In the genomic region with DNA sequence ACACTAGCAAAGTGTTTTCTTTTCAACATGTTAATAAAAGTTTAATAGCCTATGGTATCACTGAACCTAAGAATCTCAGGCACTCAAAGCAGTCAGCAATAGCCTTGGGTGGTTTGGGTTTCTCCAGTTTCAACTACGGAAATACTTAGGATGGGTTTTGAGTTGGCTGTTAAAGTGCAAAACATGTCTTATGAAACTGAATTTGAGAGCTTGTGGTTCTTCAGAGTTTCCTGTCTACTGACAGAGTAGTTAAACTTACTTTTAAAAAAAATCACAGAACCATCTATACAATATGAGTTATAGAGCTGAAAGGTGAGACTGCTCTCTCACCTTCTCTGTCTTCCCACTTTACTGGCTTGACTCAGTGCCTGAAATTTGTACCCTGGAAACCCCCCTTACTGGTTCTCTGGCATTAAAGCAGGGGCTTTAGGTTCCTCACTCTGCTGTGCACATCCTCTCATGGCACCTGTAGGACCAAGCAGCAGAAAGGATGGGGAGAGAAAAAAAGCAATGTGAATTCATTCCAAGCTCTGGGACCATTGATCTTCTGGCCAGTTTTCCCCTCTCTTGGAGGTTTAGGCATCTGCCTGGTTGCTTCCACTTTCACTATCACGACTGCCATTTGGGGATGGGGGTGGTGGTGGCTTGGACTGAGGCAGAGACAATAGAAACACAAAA, we compare ENCODE assay signal across 9 cellular contexts. TPM values are rescaled to one million over a fixed set of nuclear protein-coding genes. Genes with fewer than 3 reads are reported as not detected.
DNase-seq lines count a peak whose midpoint lies in the region; ATAC-seq and TF ChIP-seq lines count a peak whose summit lies in the region.
"Had no signal": no experiment of that assay in that cellular context is flagged by ENCODE, and none has a peak within 500 bp of the region (broad histone marks: within the 10 kb centered on the region; RNA-seq: fewer than 3 reads in every experiment).

No MANE protein-coding gene starts in this region.

- peak; percentile 17 for DNase-seq in activated CD4-positive, CD25-positive, alpha-beta regulatory T cell treated with anti-CD3 and anti-CD28 coated beads, Interleukin-2, amount 50 U/mL, for 16 hours (ENCODE audit: low read depth, low spot score)
- DNase-seq in activated CD4-positive, CD25-positive, alpha-beta regulatory T cell (lab: John Stamatoyannopoulos, UW), result no peak
- DNase-seq in RPMI7951 (ENCODE audit: low read depth) (peak; percentile 17), immature natural killer cell (peak; percentile 10 to 33 (median 19)), dorsolateral prefrontal cortex (no peak), H7 (no peak), colonic mucosa (no peak)

- H3K36me3 Mint-ChIP-seq in immature natural killer cell, result peaks cover 0 to 9% (median 7%) of the 10 kb centered on the region in 3 donors

- H3K4me1 Mint-ChIP-seq in immature natural killer cell, result peaks cover 15 to 18% of the 10 kb centered on the region in 2 donors

- H3K27ac ChIP-seq in dorsolateral prefrontal cortex, result no peak overlapping the region
- H3K27ac ChIP-seq in colonic mucosa, result no peak overlapping the region
- H3K27ac ChIP-seq: A549 had no signal

- no peak overlapping the region for H3K9ac ChIP-seq in colonic mucosa (ENCODE audit: low read depth in 2 of 2, low read length in 2 of 2)

- H3K36me3 ChIP-seq in H7 (replicated peaks; ENCODE audit: control insufficient read depth, insufficient read depth, low read length), result no peaks in the 10 kb centered on the region
- no peaks in the 10 kb centered on the region for H3K36me3 ChIP-seq in colonic mucosa

- H3K27me3 ChIP-seq in dorsolateral prefrontal cortex, result peaks cover 0 to 3% (median 0%) of the 10 kb centered on the region in 45 donors
- H3K27me3 ChIP-seq in H7 (ENCODE audit: control insufficient read depth, insufficient read depth, low read length), result no peaks in the 10 kb centered on the region
- no peaks in the 10 kb centered on the region for H3K27me3 ChIP-seq in colonic mucosa

- peak overlapping the region; percentile 31 to 91 (median 76) for H3K27ac Mint-ChIP-seq in immature natural killer cell

- intact Hi-C loops in dorsolateral prefrontal cortex (cut with DNase I) (no loop called here), colonic mucosa (cut with DNase I) (no loop called here)

- no peak for TF ChIP-seq CTCF in dorsolateral prefrontal cortex (IDR thresholded peaks at IDR 0.05 in 54 of 56, conservative IDR thresholded peaks at IDR 0.05 in 2 of 56; ENCODE audit: low read depth in 1 of 56, partially characterized antibody in 56 of 56)
- TF ChIP-seq CTCF in colonic mucosa (IDR thresholded peaks at IDR 0.05), result no peak

- H3K9me3 ChIP-seq in colonic mucosa, result no peaks in the 10 kb centered on the region
- H3K9me3 ChIP-seq: A549 had no signal

- H3K4me3 Mint-ChIP-seq in immature natural killer cell, result peak overlapping the region; percentile 65 to 74 (median 70)

- H3K27me3 Mint-ChIP-seq in immature natural killer cell (ENCODE audit: low read depth in 3 of 3), result peaks cover 0 to 3% (median 0%) of the 10 kb centered on the region in 3 donors

- H3K4me3 ChIP-seq in dorsolateral prefrontal cortex (peak overlapping the region in 3 of 59 donors; percentile 9 to 26 (median 10)), H7 (ENCODE audit: insufficient read depth, low read depth, low read length) (no peak overlapping the region), colonic mucosa (no peak overlapping the region)
- H3K4me3 ChIP-seq: A549 had no signal

- peak; percentile 97 for ATAC-seq in HG02678 (IDR thresholded peaks at IDR 0.05; ENCODE audit: unreplicated experiment)
- ATAC-seq: A549 had no signal

- H3K9me3 Mint-ChIP-seq in immature natural killer cell, result peaks cover 0 to 14% (median 8%) of the 10 kb centered on the region in 6 donors

- H3K4me1 ChIP-seq in colonic mucosa, result no peaks in the 10 kb centered on the region
- H3K4me1 ChIP-seq: A549 had no signal

RNA-seq across cellular contexts. Expression of a gene that starts 18.1 kb away (rescaled TPM):
- 0.88 and 1.8 TPM in 2 replicates for total RNA-seq in RPMI7951 (2014; rRNA removed; shearing (Covaris generic))
- polyA plus RNA-seq in immature natural killer cell, result 1 to 10 TPM in 1 of 3 donors, under 1 TPM in 1, not detected in 1; 0.69 to 1.5 TPM
- total RNA-seq in dorsolateral prefrontal cortex (1 to 10 TPM in 90 of 120 experiments, under 1 TPM in 30; 0.22 to 4.1 (median 1.5) TPM), colonic mucosa (1 to 10 TPM in 1 of 2 donors, under 1 TPM in 1; 0.42 to 1.0 TPM)
- 0.37 and 1.2 TPM in 2 replicates for total RNA-seq in H7 (2014; rRNA removed; shearing (Covaris generic))
- polyA plus RNA-seq: A549 had no signal

Comparison
In these comparisons a context has a peak if more than half of its experiments do, and no peak if none do; other contexts are left out.
1. DNase-seq: peak in activated CD4-positive, CD25-positive, alpha-beta regulatory T cell treated with anti-CD3 and anti-CD28 coated beads, Interleukin-2, amount 50 U/mL, for 16 hours (single experiment), RPMI7951 (single experiment) and immature natural killer cell (3 of 3); none in activated CD4-positive, CD25-positive, alpha-beta regulatory T cell (0 of 4), dorsolateral prefrontal cortex (0 of 10), H7 (single experiment) and colonic mucosa (single experiment).